2 cellular contexts compared by ENCODE assay signal in genomic region chr20:18030020-18030419, GRCh38.
TF ChIP-seq lines count a peak whose summit lies in the region.

No MANE protein-coding gene starts in this region.

TF ChIP-seq in WTC11, 78 proteins besides CTCF, POLR2A, EP300 and RAD21 (continued from another document and continues in another):
- TF ChIP-seq, protein P1, sequence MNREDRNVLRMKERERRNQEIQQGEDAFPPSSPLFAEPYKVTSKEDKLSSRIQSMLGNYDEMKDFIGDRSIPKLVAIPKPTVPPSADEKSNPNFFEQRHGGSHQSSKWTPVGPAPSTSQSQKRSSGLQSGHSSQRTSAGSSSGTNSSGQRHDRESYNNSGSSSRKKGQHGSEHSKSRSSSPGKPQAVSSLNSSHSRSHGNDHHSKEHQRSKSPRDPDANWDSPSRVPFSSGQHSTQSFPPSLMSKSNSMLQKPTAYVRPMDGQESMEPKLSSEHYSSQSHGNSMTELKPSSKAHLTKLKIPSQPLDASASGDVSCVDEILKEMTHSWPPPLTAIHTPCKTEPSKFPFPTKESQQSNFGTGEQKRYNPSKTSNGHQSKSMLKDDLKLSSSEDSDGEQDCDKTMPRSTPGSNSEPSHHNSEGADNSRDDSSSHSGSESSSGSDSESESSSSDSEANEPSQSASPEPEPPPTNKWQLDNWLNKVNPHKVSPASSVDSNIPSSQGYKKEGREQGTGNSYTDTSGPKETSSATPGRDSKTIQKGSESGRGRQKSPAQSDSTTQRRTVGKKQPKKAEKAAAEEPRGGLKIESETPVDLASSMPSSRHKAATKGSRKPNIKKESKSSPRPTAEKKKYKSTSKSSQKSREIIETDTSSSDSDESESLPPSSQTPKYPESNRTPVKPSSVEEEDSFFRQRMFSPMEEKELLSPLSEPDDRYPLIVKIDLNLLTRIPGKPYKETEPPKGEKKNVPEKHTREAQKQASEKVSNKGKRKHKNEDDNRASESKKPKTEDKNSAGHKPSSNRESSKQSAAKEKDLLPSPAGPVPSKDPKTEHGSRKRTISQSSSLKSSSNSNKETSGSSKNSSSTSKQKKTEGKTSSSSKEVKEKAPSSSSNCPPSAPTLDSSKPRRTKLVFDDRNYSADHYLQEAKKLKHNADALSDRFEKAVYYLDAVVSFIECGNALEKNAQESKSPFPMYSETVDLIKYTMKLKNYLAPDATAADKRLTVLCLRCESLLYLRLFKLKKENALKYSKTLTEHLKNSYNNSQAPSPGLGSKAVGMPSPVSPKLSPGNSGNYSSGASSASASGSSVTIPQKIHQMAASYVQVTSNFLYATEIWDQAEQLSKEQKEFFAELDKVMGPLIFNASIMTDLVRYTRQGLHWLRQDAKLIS (CRISPR knock-in tag; IDR thresholded peaks at IDR 0.05; ENCODE audit: borderline replicate concordance), result no peak
- TF ChIP-seq ZNF219 (CRISPR knock-in tag; IDR thresholded peaks at IDR 0.05; ENCODE audit: borderline replicate concordance), result no peak
- TF ChIP-seq, protein P2, sequence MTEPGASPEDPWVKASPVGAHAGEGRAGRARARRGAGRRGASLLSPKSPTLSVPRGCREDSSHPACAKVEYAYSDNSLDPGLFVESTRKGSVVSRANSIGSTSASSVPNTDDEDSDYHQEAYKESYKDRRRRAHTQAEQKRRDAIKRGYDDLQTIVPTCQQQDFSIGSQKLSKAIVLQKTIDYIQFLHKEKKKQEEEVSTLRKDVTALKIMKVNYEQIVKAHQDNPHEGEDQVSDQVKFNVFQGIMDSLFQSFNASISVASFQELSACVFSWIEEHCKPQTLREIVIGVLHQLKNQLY (CRISPR knock-in tag; IDR thresholded peaks at IDR 0.05), result no peak
- no peak for TF ChIP-seq ZNF281 (CRISPR knock-in tag; IDR thresholded peaks at IDR 0.05)
- TF ChIP-seq SMAD4 (CRISPR knock-in tag; IDR thresholded peaks at IDR 0.05), result no peak
- no peak for TF ChIP-seq TEAD1 (CRISPR knock-in tag; IDR thresholded peaks at IDR 0.05)
- TF ChIP-seq, protein P3, sequence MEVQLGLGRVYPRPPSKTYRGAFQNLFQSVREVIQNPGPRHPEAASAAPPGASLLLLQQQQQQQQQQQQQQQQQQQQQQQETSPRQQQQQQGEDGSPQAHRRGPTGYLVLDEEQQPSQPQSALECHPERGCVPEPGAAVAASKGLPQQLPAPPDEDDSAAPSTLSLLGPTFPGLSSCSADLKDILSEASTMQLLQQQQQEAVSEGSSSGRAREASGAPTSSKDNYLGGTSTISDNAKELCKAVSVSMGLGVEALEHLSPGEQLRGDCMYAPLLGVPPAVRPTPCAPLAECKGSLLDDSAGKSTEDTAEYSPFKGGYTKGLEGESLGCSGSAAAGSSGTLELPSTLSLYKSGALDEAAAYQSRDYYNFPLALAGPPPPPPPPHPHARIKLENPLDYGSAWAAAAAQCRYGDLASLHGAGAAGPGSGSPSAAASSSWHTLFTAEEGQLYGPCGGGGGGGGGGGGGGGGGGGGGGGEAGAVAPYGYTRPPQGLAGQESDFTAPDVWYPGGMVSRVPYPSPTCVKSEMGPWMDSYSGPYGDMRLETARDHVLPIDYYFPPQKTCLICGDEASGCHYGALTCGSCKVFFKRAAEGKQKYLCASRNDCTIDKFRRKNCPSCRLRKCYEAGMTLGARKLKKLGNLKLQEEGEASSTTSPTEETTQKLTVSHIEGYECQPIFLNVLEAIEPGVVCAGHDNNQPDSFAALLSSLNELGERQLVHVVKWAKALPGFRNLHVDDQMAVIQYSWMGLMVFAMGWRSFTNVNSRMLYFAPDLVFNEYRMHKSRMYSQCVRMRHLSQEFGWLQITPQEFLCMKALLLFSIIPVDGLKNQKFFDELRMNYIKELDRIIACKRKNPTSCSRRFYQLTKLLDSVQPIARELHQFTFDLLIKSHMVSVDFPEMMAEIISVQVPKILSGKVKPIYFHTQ (CRISPR knock-in tag; IDR thresholded peaks at IDR 0.05), result no peak

TF ChIP-seq in HepG2, 621 proteins besides CTCF, POLR2A, EP300 and RAD21 (continues in another document):
- TF ChIP-seq HNF1B (CRISPR knock-in tag; IDR thresholded peaks at IDR 0.05), result peak; percentile 50; the same call in 1 of the 2 replicates
- TF ChIP-seq, protein P4, sequence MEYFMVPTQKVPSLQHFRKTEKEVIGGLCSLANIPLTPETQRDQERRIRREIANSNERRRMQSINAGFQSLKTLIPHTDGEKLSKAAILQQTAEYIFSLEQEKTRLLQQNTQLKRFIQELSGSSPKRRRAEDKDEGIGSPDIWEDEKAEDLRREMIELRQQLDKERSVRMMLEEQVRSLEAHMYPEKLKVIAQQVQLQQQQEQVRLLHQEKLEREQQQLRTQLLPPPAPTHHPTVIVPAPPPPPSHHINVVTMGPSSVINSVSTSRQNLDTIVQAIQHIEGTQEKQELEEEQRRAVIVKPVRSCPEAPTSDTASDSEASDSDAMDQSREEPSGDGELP (IDR thresholded peaks at IDR 0.05; ENCODE audit: borderline replicate concordance, low read depth), result peak; percentile 60; the same call in 1 of the 2 replicates
- no peak for TF ChIP-seq FOXA1 (IDR thresholded peaks at IDR 0.05)
- peak; percentile 5; the same call in 1 of the 2 replicates for TF ChIP-seq FOXA1 (CRISPR knock-in tag; IDR thresholded peaks at IDR 0.05)
- TF ChIP-seq ATF6 (CRISPR knock-in tag; conservative IDR thresholded peaks at IDR 0.05), result no peak
- TF ChIP-seq, protein P5, sequence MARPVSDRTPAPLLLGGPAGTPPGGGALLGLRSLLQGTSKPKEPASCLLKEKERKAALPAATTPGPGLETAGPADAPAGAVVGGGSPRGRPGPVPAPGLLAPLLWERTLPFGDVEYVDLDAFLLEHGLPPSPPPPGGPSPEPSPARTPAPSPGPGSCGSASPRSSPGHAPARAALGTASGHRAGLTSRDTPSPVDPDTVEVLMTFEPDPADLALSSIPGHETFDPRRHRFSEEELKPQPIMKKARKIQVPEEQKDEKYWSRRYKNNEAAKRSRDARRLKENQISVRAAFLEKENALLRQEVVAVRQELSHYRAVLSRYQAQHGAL (CRISPR knock-in tag; IDR thresholded peaks at IDR 0.05; ENCODE audit: not compliant biosample characterization), result no peak
- no peak for TF ChIP-seq CBX5 (CRISPR knock-in tag; IDR thresholded peaks at IDR 0.05; ENCODE audit: borderline replicate concordance)
- TF ChIP-seq SMC3 (IDR thresholded peaks at IDR 0.05; ENCODE audit: low read length), result 0 out of 2 replicates have a peak, but pooled peaks have one; percentile 11
- TF ChIP-seq, protein P6, sequence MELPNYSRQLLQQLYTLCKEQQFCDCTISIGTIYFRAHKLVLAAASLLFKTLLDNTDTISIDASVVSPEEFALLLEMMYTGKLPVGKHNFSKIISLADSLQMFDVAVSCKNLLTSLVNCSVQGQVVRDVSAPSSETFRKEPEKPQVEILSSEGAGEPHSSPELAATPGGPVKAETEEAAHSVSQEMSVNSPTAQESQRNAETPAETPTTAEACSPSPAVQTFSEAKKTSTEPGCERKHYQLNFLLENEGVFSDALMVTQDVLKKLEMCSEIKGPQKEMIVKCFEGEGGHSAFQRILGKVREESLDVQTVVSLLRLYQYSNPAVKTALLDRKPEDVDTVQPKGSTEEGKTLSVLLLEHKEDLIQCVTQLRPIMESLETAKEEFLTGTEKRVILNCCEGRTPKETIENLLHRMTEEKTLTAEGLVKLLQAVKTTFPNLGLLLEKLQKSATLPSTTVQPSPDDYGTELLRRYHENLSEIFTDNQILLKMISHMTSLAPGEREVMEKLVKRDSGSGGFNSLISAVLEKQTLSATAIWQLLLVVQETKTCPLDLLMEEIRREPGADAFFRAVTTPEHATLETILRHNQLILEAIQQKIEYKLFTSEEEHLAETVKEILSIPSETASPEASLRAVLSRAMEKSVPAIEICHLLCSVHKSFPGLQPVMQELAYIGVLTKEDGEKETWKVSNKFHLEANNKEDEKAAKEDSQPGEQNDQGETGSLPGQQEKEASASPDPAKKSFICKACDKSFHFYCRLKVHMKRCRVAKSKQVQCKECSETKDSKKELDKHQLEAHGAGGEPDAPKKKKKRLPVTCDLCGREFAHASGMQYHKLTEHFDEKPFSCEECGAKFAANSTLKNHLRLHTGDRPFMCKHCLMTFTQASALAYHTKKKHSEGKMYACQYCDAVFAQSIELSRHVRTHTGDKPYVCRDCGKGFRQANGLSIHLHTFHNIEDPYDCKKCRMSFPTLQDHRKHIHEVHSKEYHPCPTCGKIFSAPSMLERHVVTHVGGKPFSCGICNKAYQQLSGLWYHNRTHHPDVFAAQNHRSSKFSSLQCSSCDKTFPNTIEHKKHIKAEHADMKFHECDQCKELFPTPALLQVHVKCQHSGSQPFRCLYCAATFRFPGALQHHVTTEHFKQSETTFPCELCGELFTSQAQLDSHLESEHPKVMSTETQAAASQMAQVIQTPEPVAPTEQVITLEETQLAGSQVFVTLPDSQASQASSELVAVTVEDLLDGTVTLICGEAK (IDR thresholded peaks at IDR 0.05), result no peak
- TF ChIP-seq, protein P6 (CRISPR knock-in tag; IDR thresholded peaks at IDR 0.05), result no peak
- 0 out of 2 replicates have a peak, but pooled peaks have one; percentile 25 for TF ChIP-seq ZNF614 (CRISPR knock-in tag; IDR thresholded peaks at IDR 0.05; ENCODE audit: borderline replicate concordance)
- TF ChIP-seq PAF1 (CRISPR knock-in tag; IDR thresholded peaks at IDR 0.05), result no peak
- no peak for TF ChIP-seq NCOR1 (IDR thresholded peaks at IDR 0.05; ENCODE audit: borderline replicate concordance, low read length)
- TF ChIP-seq RELA (CRISPR knock-in tag; IDR thresholded peaks at IDR 0.05), result no peak
- TF ChIP-seq BCL6 (CRISPR knock-in tag; IDR thresholded peaks at IDR 0.05), result 0 out of 2 replicates have a peak, but pooled peaks have one; percentile 17
- no peak for TF ChIP-seq GTF3A (CRISPR knock-in tag; conservative IDR thresholded peaks at IDR 0.05)
- 0 out of 2 replicates have a peak, but pooled peaks have one; percentile 8 for TF ChIP-seq ZNF746 (CRISPR knock-in tag; IDR thresholded peaks at IDR 0.05)
